ENCODE assay signal across 8 cellular contexts in the genomic region with DNA sequence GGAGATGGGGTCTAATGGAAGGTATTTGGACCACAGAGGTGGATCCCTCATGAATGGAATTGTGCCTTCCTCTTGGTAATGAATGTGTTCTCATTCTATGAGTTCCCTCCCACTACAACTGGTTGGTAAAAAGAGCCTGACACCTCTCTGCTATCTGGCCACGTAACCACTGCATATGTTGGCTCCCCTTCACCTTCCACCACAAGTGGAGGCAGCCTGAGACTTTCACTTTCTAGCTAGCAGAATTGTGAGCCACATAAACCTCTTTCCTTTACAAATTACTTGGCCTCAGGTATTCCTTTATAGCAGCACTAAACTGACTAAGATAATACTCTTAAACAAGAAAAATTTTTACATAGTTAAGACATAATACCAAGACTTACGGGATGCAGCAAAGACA.
DNase-seq lines count a peak whose midpoint lies in the region; ATAC-seq and TF ChIP-seq lines count a peak whose summit lies in the region.

No MANE protein-coding gene starts in this region.

- TF ChIP-seq POLR2A in IMR-90 (IDR thresholded peaks at IDR 0.05; ENCODE audit: low read depth, low read length), result no peak
- no peak for TF ChIP-seq POLR2A in thyroid gland (IDR thresholded peaks at IDR 0.05)

- H3K9me3 ChIP-seq in IMR-90 (ENCODE audit: control insufficient read depth, insufficient read depth, low read length), result no peaks in the 10 kb centered on the region
- no peaks in the 10 kb centered on the region for H3K9me3 ChIP-seq in thyroid gland

- no peak overlapping the region for H4K8ac ChIP-seq in IMR-90 (ENCODE audit: low read depth in 2 of 2, low read length in 2 of 2)

- H3K14ac ChIP-seq in IMR-90 (replicated peaks; ENCODE audit: low read depth, low read length), result no peak overlapping the region

- H2BK15ac ChIP-seq in IMR-90 (ENCODE audit: low read depth, low read length), result no peak overlapping the region

- H2AFZ ChIP-seq in IMR-90 (replicated peaks; ENCODE audit: low read length, poor library complexity), result no peak overlapping the region

- H2BK120ac ChIP-seq in IMR-90 (ENCODE audit: low read depth, low read length), result no peak overlapping the region

- no peaks in the 10 kb centered on the region for H3K4me1 ChIP-seq in IMR-90 (ENCODE audit: control insufficient read depth, insufficient read depth, low read length)
- no peaks in the 10 kb centered on the region for H3K4me1 ChIP-seq in thyroid gland

- no peak overlapping the region for H2BK5ac ChIP-seq in IMR-90 (ENCODE audit: low read depth, low read length, poor library complexity, severe bottlenecking)

- no peak overlapping the region for H2BK20ac ChIP-seq in IMR-90 (ENCODE audit: low read depth, low read length)

- H3K4me3 ChIP-seq in IMR-90 (ENCODE audit: insufficient read depth, low read depth, low read length) (no peak overlapping the region), thyroid gland (replicated peaks in 1 of 3) (no peak overlapping the region)

- H4K5ac ChIP-seq in IMR-90 (ENCODE audit: low read depth, low read length), result no peak overlapping the region

- CTCF ChIA-PET in IMR-90 (lab: Yijun Ruan, JAX), result no interaction called here

- peaks cover 40% of the 10 kb centered on the region for H4K20me1 ChIP-seq in IMR-90 (ENCODE audit: insufficient read depth, low read length)

- in situ Hi-C loops in IMR-90 (cut with MboI; ENCODE audit: low sequenced_read_pairs), result no loop called here

- no peak overlapping the region for H3K23ac ChIP-seq in IMR-90 (ENCODE audit: low read depth, low read length)

- H3K9ac ChIP-seq in IMR-90 (ENCODE audit: low read depth, low read length), result no peak overlapping the region

- dilution Hi-C loops in IMR-90 (cut with HindIII; ENCODE audit: low sequenced_read_pairs, unreplicated experiment), result no loop called here

- no peak overlapping the region for H3K27ac ChIP-seq in IMR-90 (ENCODE audit: insufficient read depth, low read length)
- H3K27ac ChIP-seq in thyroid gland, result no peak overlapping the region

- H4K91ac ChIP-seq in IMR-90 (ENCODE audit: insufficient read depth, low read depth, low read length), result no peak overlapping the region

- BruUV-seq in IMR-90 (replicated peaks; lab: Mats Ljungman, UMichigan), result no TSS peak

- WGBS in IMR-90 (ENCODE audit: extremely low coverage in 2 of 2, insufficient read length in 1 of 2), 2 experiments, result 78% methylated on average over 1 of the region's 2 CpGs; no CpG with 5 or more reads in 1 of the 2 experiments
- 92 to 95% methylated on average over 2 of the region's 2 CpGs for WGBS in thyroid gland, 2 donors

- TF ChIP-seq RAD21 in IMR-90 (IDR thresholded peaks at IDR 0.05; ENCODE audit: low read length), result no peak

- H3K27me3 ChIP-seq in IMR-90 (ENCODE audit: control insufficient read depth, insufficient read depth, low read length), result no peaks in the 10 kb centered on the region
- H3K27me3 ChIP-seq in thyroid gland, result no peaks in the 10 kb centered on the region

- peaks cover 4% of the 10 kb centered on the region; the same call in 1 of the 2 replicates for H3K9me1 ChIP-seq in IMR-90 (ENCODE audit: insufficient read depth, low read length)

- intact Hi-C loops in IMR-90 (cut with micrococcal nuclease), result no loop called here
- intact Hi-C loops in sciatic nerve (cut with DNase I), result no loop called here
- intact Hi-C loops in thyroid gland (cut with DNase I), result no loop called here

- H3K4me2 ChIP-seq in IMR-90 (ENCODE audit: low read depth, low read length), result no peak overlapping the region

- H3K18ac ChIP-seq in IMR-90 (ENCODE audit: low read depth, low read length), result no peak overlapping the region

- 0 out of 2 replicates have a peak, but pooled peaks cover 1% of the 10 kb centered on the region for H3K36me3 ChIP-seq in IMR-90 (ENCODE audit: control insufficient read depth, insufficient read depth, low read length)
- no peaks in the 10 kb centered on the region for H3K36me3 ChIP-seq in thyroid gland

- no peak for TF ChIP-seq CTCF in IMR-90 (conservative IDR thresholded peaks at IDR 0.05; ENCODE audit: low read depth, low read length)
- TF ChIP-seq CTCF in thyroid gland (IDR thresholded peaks at IDR 0.05), result no peak

- ATAC-seq in GM21390 (IDR thresholded peaks at IDR 0.05; ENCODE audit: unreplicated experiment) (peak; percentile 98), IMR-90 (ENCODE audit: low read depth) (no peak), sciatic nerve (no peak)

- H3K79me1 ChIP-seq in IMR-90 (ENCODE audit: low read depth in 1 of 2, low read length in 2 of 2), result peaks cover 17 to 37% of the 10 kb centered on the region in 2 experiments

- no peak overlapping the region for H3K4ac ChIP-seq in IMR-90 (ENCODE audit: low read depth, low read length)

- POLR2A ChIA-PET in IMR-90 (lab: Charles Lee; ENCODE audit: unreplicated experiment), result no interaction called here

- no peak overlapping the region for H3K56ac ChIP-seq in IMR-90 (ENCODE audit: extremely low read depth, insufficient read depth, low read length)

- H2AK5ac ChIP-seq in IMR-90 (ENCODE audit: low read depth, low read length), result no peak overlapping the region

- H2AK9ac ChIP-seq in IMR-90 (replicated peaks; ENCODE audit: low read depth, low read length, poor library complexity), result no peak overlapping the region

- DNase-seq in GDM1 (lab: John Stamatoyannopoulos, UW), result peak; percentile 7
- DNase-seq in IMR-90, result peak; percentile 10
- DNase-seq in amniotic epithelial cell (ENCODE audit: low read depth), result peak; percentile 52
- no peak for DNase-seq in NCI-H2227 treated with DMSO at 0.1 percent for 48 hours (lab: John Stamatoyannopoulos, UW)
- no peak for DNase-seq in dedifferentiated amniotic fluid mesenchymal stem cell (ENCODE audit: extremely low spot score)
- no peak for DNase-seq in sciatic nerve (ENCODE audit: low spot score)
- no peak for DNase-seq in thyroid gland

TF ChIP-seq in IMR-90, 13 proteins besides CTCF, POLR2A, EP300 and RAD21:
- TF ChIP-seq MAZ (IDR thresholded peaks at IDR 0.05; ENCODE audit: borderline replicate concordance, low read depth, low read length) (no peak), BHLHE40 (IDR thresholded peaks at IDR 0.05; ENCODE audit: low read depth, low read length) (no peak), MXI1 (IDR thresholded peaks at IDR 0.05; ENCODE audit: borderline replicate concordance, low read depth, low read length) (no peak), CHD1 (IDR thresholded peaks at IDR 0.05; ENCODE audit: low read depth, low read length) (no peak), SMC3 (IDR thresholded peaks at IDR 0.05; ENCODE audit: low read depth, low read length) (no peak), RFX5 (IDR thresholded peaks at IDR 0.05; ENCODE audit: low read depth, low read length) (no peak), MAFK (IDR thresholded peaks at IDR 0.05; ENCODE audit: low read depth, low read length) (no peak), CEBPB (IDR thresholded peaks at IDR 0.05; ENCODE audit: low read depth, low read length) (no peak), RCOR1 (IDR thresholded peaks at IDR 0.05; ENCODE audit: insufficient replicate concordance, low read length) (no peak), NFE2L2 (IDR thresholded peaks at IDR 0.05; ENCODE audit: low read depth, low read length) (no peak), FOS (IDR thresholded peaks at IDR 0.05; ENCODE audit: low read depth, low read length) (no peak)
- TF ChIP-seq, protein P1, sequence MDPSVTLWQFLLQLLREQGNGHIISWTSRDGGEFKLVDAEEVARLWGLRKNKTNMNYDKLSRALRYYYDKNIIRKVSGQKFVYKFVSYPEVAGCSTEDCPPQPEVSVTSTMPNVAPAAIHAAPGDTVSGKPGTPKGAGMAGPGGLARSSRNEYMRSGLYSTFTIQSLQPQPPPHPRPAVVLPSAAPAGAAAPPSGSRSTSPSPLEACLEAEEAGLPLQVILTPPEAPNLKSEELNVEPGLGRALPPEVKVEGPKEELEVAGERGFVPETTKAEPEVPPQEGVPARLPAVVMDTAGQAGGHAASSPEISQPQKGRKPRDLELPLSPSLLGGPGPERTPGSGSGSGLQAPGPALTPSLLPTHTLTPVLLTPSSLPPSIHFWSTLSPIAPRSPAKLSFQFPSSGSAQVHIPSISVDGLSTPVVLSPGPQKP (IDR thresholded peaks at IDR 0.05; ENCODE audit: borderline replicate concordance, low read depth, low read length), result no peak
- TF ChIP-seq, protein P2, sequence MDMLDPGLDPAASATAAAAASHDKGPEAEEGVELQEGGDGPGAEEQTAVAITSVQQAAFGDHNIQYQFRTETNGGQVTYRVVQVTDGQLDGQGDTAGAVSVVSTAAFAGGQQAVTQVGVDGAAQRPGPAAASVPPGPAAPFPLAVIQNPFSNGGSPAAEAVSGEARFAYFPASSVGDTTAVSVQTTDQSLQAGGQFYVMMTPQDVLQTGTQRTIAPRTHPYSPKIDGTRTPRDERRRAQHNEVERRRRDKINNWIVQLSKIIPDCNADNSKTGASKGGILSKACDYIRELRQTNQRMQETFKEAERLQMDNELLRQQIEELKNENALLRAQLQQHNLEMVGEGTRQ (IDR thresholded peaks at IDR 0.05; ENCODE audit: low read depth, low read length), result no peak

Comparison
In these comparisons a context has a peak if more than half of its experiments do, and no peak if none do; other contexts are left out.
1. DNase-seq: peak in GDM1 (single experiment), IMR-90 (single experiment) and amniotic epithelial cell (single experiment); none in NCI-H2227 treated with DMSO at 0.1 percent for 48 hours (single experiment), dedifferentiated amniotic fluid mesenchymal stem cell (single experiment), sciatic nerve (single experiment) and thyroid gland (0 of 2).